Comparison of ENCODE assay signal across 7 cellular contexts in the genomic region with DNA sequence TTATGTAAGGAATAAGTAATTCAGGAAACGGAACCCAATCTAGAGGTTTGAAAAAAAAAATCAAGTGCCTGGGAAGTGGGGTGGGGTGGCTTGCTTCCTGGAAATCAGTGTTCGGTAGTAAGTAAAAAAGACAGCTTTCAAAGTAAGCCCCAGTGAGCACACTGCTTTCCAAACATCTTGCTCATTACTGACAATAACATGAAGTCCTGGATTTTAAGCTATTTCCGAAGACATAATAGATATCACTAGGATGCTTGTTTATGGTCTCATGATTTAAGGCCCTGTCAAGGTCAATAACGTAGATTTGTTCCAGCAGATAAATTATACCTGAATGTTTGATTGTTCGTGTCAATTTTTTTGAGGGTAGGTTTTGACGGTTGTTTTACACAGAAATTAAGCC. TPM values are rescaled to one million over a fixed set of nuclear protein-coding genes. Genes with fewer than 3 reads are reported as not detected.
DNase-seq lines count a peak whose midpoint lies in the region; ATAC-seq and TF ChIP-seq lines count a peak whose summit lies in the region.

No MANE protein-coding gene starts in this region.

- intact Hi-C loops in activated CD4-positive, alpha-beta memory T cell treated with anti-CD3 and anti-CD28 coated beads for 36 hours (cut with micrococcal nuclease) = loop anchor here (1.0 to 2.0 kb wide), 3 partner anchors 23 to 109 kb away; a partner anchor contains a TSS
- intact Hi-C loops in stomach (cut with DNase I; ENCODE audit: low total_unique reads) = loop anchor here (10.0 kb wide), 1 partner anchor 47 kb away; no protein-coding TSS in a partner anchor

- TF ChIP-seq EP300 in stomach (IDR thresholded peaks at IDR 0.05) = no peak

- no peaks in the 10 kb centered on the region for H3K36me3 ChIP-seq in iPS-15b (ENCODE audit: control insufficient read depth, insufficient read depth, low read length)
- H3K36me3 ChIP-seq in stomach = no peaks in the 10 kb centered on the region

- no peak for TF ChIP-seq POLR2A in stomach (IDR thresholded peaks at IDR 0.05)

- no peaks in the 10 kb centered on the region for H3K9me3 ChIP-seq in iPS-15b (ENCODE audit: control insufficient read depth, insufficient read depth, low read length)
- H3K9me3 ChIP-seq in stomach = no peaks in the 10 kb centered on the region

- H3K4me3 ChIP-seq in HL-60 (replicated peaks; ENCODE audit: insufficient read depth, low read length) (peak overlapping the region; percentile 82), iPS-15b (ENCODE audit: low read depth, low read length) (peak overlapping the region; percentile 80), stomach (peak overlapping the region; percentile 62 to 95 (median 71))

- CTCF ChIA-PET in activated CD4-positive, alpha-beta memory T cell treated with anti-CD3 and anti-CD28 coated beads for 36 hours (lab: Charles Lee) = interaction anchor here (0.6 to 5.3 kb wide), 6 partner anchors 16 to 108 kb away, joined by 3 to 34 read pairs (median 8); no protein-coding TSS in a partner anchor

- H3K27me3 ChIP-seq in HL-60 (ENCODE audit: insufficient read depth, poor library complexity, severe bottlenecking) = no peaks in the 10 kb centered on the region
- H3K27me3 ChIP-seq in iPS-15b (ENCODE audit: control insufficient read depth, insufficient read depth, low read length) = peaks cover 25% of the 10 kb centered on the region
- no peaks in the 10 kb centered on the region for H3K27me3 ChIP-seq in stomach

- H3K27ac Mint-ChIP-seq in activated CD4-positive, alpha-beta memory T cell treated with anti-CD3 and anti-CD28 coated beads for 36 hours = peak overlapping the region; percentile 95

- peak overlapping the region; percentile 88 for H3K4me3 Mint-ChIP-seq in activated CD4-positive, alpha-beta memory T cell treated with anti-CD3 and anti-CD28 coated beads for 36 hours

- peaks cover 4% of the 10 kb centered on the region for H3K4me1 ChIP-seq in iPS-15b (ENCODE audit: control insufficient read depth, insufficient read depth, low read length)
- H3K4me1 ChIP-seq in stomach = peaks cover 13 to 53% (median 26%) of the 10 kb centered on the region in 4 donors

- no peak for DNase-seq in HL-60 (ENCODE audit: low read depth in 1 of 2, low spot score in 1 of 2)
- DNase-seq in activated CD4-positive, alpha-beta memory T cell treated with anti-CD3 and anti-CD28 coated beads for 36 hours = no peak
- no peak for DNase-seq in stomach
- no peak for DNase-seq in putamen (ENCODE audit: low spot score)
- no peak for DNase-seq in NK-92 treated with Interleukin-12 subunit alpha and Interleukin-12 subunit beta, amount 100 ng/mL, for 24 hours (lab: John Stamatoyannopoulos, UW)

- no peak for TF ChIP-seq CTCF in HL-60 (IDR thresholded peaks at IDR 0.05; ENCODE audit: insufficient read depth, low read length)
- no peak for TF ChIP-seq CTCF in stomach (IDR thresholded peaks at IDR 0.05)

- H3K9me3 Mint-ChIP-seq in activated CD4-positive, alpha-beta memory T cell treated with anti-CD3 and anti-CD28 coated beads for 36 hours = no peaks in the 10 kb centered on the region

- no peaks in the 10 kb centered on the region for H3K27me3 Mint-ChIP-seq in activated CD4-positive, alpha-beta memory T cell treated with anti-CD3 and anti-CD28 coated beads for 36 hours

- H3K9ac ChIP-seq in iPS-15b (ENCODE audit: low read depth, low read length) = no peak overlapping the region

- POLR2A ChIA-PET in activated CD4-positive, alpha-beta memory T cell treated with anti-CD3 and anti-CD28 coated beads for 36 hours (lab: Charles Lee) = interaction anchor here (0.6 to 2.2 kb wide), 7 partner anchors 9 to 841 kb away, joined by 3 to 11 read pairs (median 4); a partner anchor contains a TSS

- no peak for ATAC-seq in HG03097 (IDR thresholded peaks at IDR 0.05; ENCODE audit: low FRiP score, unreplicated experiment)

- H3K36me3 Mint-ChIP-seq in activated CD4-positive, alpha-beta memory T cell treated with anti-CD3 and anti-CD28 coated beads for 36 hours = peaks cover 4% of the 10 kb centered on the region

- H3K27ac ChIP-seq in HL-60 (replicated peaks) = peak overlapping the region; percentile 98
- H3K27ac ChIP-seq in stomach = peak overlapping the region; percentile 93 to 98 (median 95)

- 13 to 19% (median 18%) methylated on average over 6 of the region's 6 CpGs for WGBS in stomach, 5 donors

- peaks cover 68% of the 10 kb centered on the region for H3K4me1 Mint-ChIP-seq in activated CD4-positive, alpha-beta memory T cell treated with anti-CD3 and anti-CD28 coated beads for 36 hours (ENCODE audit: low read depth)

RNA-seq across cellular contexts. Expression of a gene that starts 1.3 kb away (rescaled TPM):
- total RNA-seq in activated CD4-positive, alpha-beta memory T cell treated with anti-CD3 and anti-CD28 coated beads for 36 hours = 10 to 100 TPM; 27.9 to 28.2 TPM
- total RNA-seq in stomach = 10 to 100 TPM in 3 of 5 donors, 1 to 10 TPM in 2; 6.7 to 40.8 (median 10.7) TPM
- 1 to 10 TPM; 3.2 to 7.4 (median 5.2) TPM for polyA plus RNA-seq in stomach

RNA-seq across cellular contexts. Expression of a gene that starts 29.7 kb away (rescaled TPM):
- total RNA-seq in activated CD4-positive, alpha-beta memory T cell treated with anti-CD3 and anti-CD28 coated beads for 36 hours = under 1 TPM; 0.12 to 0.24 TPM
- 10 to 100 TPM in 3 of 5 donors, 1 to 10 TPM in 2; 6.4 to 63.9 (median 13.8) TPM for total RNA-seq in stomach
- 10 to 100 TPM; 35.0 to 45.5 (median 37.9) TPM for polyA plus RNA-seq in stomach

Comparison
In these comparisons a context has a peak if more than half of its experiments do, and no peak if none do; other contexts are left out.
1. RNA of a gene that starts 29.7 kb away (total RNA-seq): 6.4 to 63.9 TPM in stomach; 0.12 to 0.24 TPM in activated CD4-positive, alpha-beta memory T cell treated with anti-CD3 and anti-CD28 coated beads for 36 hours; every median in the first group is over 4 times any median in the second.
2. Peak in every context shown above with its lines, with median percentiles within 50 percentile points of each other: H3K4me3 ChIP-seq.